Comparison of ENCODE assay signal across 9 cellular contexts in the genomic region with DNA sequence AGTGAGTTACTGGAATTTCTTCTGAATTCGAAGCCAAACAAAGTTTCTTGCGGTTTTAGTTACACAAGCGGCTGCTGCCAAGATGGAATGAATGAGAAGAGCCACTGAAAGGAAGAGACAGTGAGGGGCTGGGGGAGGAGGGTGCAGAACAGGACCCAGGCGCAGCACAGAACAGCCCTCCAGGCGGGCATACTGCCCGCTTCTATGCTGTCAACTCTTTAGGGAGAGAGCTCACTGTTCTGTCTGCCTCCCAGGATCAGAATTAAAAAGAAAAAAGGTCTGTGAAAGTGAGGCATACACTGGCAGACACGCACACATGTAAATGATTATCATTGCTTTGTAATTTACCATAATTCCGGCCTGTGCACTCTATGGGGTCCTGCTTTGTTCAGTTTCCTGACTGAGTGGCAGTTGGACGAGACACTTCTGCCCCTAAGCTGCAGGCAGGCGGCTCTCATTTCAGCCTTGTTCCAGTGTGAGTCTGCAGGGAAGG.
A peak's percentile ranks its signal among the peaks of the same experiment; 100 is the strongest.
DNase-seq lines count a peak whose midpoint lies in the region; ATAC-seq and TF ChIP-seq lines count a peak whose summit lies in the region.
"Had no signal": no experiment of that assay in that cellular context is flagged by ENCODE, and none has a peak within 500 bp of the region (broad histone marks: within the 10 kb centered on the region; RNA-seq: fewer than 3 reads in every experiment).

No MANE protein-coding gene starts in this region.

- H3K4me2 ChIP-seq in mesenchymal stem cell (ENCODE audit: low read length, poor library complexity, severe bottlenecking), result peak overlapping the region; percentile 36

- H2AK5ac ChIP-seq in mesenchymal stem cell (ENCODE audit: low read length, severe bottlenecking), result no peak overlapping the region

- peaks cover 0 to 18% (median 11%) of the 10 kb centered on the region in 9 donors for H3K9me3 Mint-ChIP-seq in naive thymus-derived CD8-positive, alpha-beta T cell

- intact Hi-C loops in Right ventricle myocardium inferior (cut with DNase I) (loop anchor here (10.0 kb wide), 1 partner anchor 490 kb away; no protein-coding TSS in a partner anchor), cardiac septum (cut with DNase I) (loop anchor here (5.0 to 10.0 kb wide), 4 partner anchors 122 to 490 kb away; no protein-coding TSS in a partner anchor)

- no peak overlapping the region for H2BK5ac ChIP-seq in mesenchymal stem cell (ENCODE audit: low read depth, low read length, poor library complexity, severe bottlenecking)

- H2BK15ac ChIP-seq in mesenchymal stem cell (ENCODE audit: low read depth, poor library complexity, severe bottlenecking), result no peak overlapping the region

- H4K8ac ChIP-seq in mesenchymal stem cell (ENCODE audit: low read length), result peak overlapping the region; percentile 82

- H3K4me1 Mint-ChIP-seq in naive thymus-derived CD8-positive, alpha-beta T cell, result peaks cover 4 to 12% (median 6%) of the 10 kb centered on the region in 4 donors

- TF ChIP-seq CTCF in astrocyte of the cerebellum (IDR thresholded peaks at IDR 0.05; ENCODE audit: low read depth, low read length, missing control alignments), result no peak

- H3K4me1 ChIP-seq in mesenchymal stem cell (ENCODE audit: control insufficient read depth, insufficient read depth, low read depth, low read length), result peaks cover 18% of the 10 kb centered on the region

- POLR2A ChIA-PET in naive thymus-derived CD8-positive, alpha-beta T cell (lab: Charles Lee), result no interaction called here

- in situ Hi-C loops in astrocyte of the cerebellum (cut with HindIII; ENCODE audit: low sequenced_read_pairs), result loop anchor here (5.0 kb wide), 1 partner anchor 217 kb away; no protein-coding TSS in a partner anchor

- ATAC-seq in Right ventricle myocardium inferior, result peak; percentile 14
- no peak for ATAC-seq in naive thymus-derived CD8-positive, alpha-beta T cell

- WGBS in mesenchymal stem cell, result 80% methylated on average over 10 of the region's 10 CpGs

- H3K27ac ChIP-seq in mesenchymal stem cell (ENCODE audit: low read length, poor library complexity, severe bottlenecking), result peak overlapping the region; percentile 80
- H3K27ac ChIP-seq: C4-2B had no signal

- no peaks in the 10 kb centered on the region for H3K27me3 ChIP-seq in mesenchymal stem cell (ENCODE audit: control insufficient read depth in 1 of 2, insufficient read depth in 1 of 2, low read length in 2 of 2)

- H3K27ac Mint-ChIP-seq in naive thymus-derived CD8-positive, alpha-beta T cell, result peak overlapping the region in 2 of 10 donors; percentile 27 to 56

- DNase-seq in Right ventricle myocardium inferior (ENCODE audit: missing footprints) (no peak), cardiac septum (ENCODE audit: low spot score) (no peak), astrocyte of the cerebellum (ENCODE audit: low read depth) (peak; percentile 91), mesenchymal stem cell (peak; percentile 65), RPMI8226 (no peak)
- no peak for DNase-seq in naive thymus-derived CD8-positive, alpha-beta T cell
- no peak for DNase-seq in activated T-cell treated with anti-CD3 and anti-CD28 coated beads, Interleukin-2, amount 50 U/mL, for 48 hours
- DNase-seq in activated naive CD4-positive, alpha-beta T cell (lab: John Stamatoyannopoulos, UW), result no peak

- peak overlapping the region; percentile 90 for H4K91ac ChIP-seq in mesenchymal stem cell (ENCODE audit: low read length)

- peaks cover 0 to 12% (median 0%) of the 10 kb centered on the region in 3 donors for H3K36me3 Mint-ChIP-seq in naive thymus-derived CD8-positive, alpha-beta T cell

- H3K36me3 ChIP-seq in mesenchymal stem cell (ENCODE audit: control insufficient read depth in 1 of 2, insufficient read depth in 2 of 2, low read depth in 1 of 2, low read length in 2 of 2), result no peaks in the 10 kb centered on the region

- H3K27me3 Mint-ChIP-seq in naive thymus-derived CD8-positive, alpha-beta T cell, result peaks cover 0 to 21% (median 12%) of the 10 kb centered on the region in 5 donors

- H2AFZ ChIP-seq in mesenchymal stem cell (ENCODE audit: low read depth, low read length), result no peak overlapping the region

- no peaks in the 10 kb centered on the region for H3K9me3 ChIP-seq in mesenchymal stem cell (ENCODE audit: control insufficient read depth, low read length)

- no peak overlapping the region for H3K4me3 Mint-ChIP-seq in naive thymus-derived CD8-positive, alpha-beta T cell

- H3K23ac ChIP-seq in mesenchymal stem cell (ENCODE audit: low read length in 2 of 2), result no peak overlapping the region

- H3K4ac ChIP-seq in mesenchymal stem cell (ENCODE audit: low read depth in 1 of 2, low read length in 2 of 2), result peak overlapping the region in 1 of 2 experiments; percentile 71

- no peaks in the 10 kb centered on the region for H3K79me1 ChIP-seq in mesenchymal stem cell (replicated peaks; ENCODE audit: low read length, poor library complexity, severe bottlenecking)

- H2BK120ac ChIP-seq in mesenchymal stem cell (ENCODE audit: low read depth, low read length), result peak overlapping the region; percentile 82

- H2BK12ac ChIP-seq in mesenchymal stem cell (ENCODE audit: low read length in 2 of 2), result peak overlapping the region; percentile 51 to 88

- H3K18ac ChIP-seq in mesenchymal stem cell (ENCODE audit: low read depth in 1 of 2, low read length in 2 of 2), result peak overlapping the region; percentile 67 to 88

- H3K9ac ChIP-seq in mesenchymal stem cell (ENCODE audit: low read length), result peak overlapping the region; percentile 81

- peak overlapping the region in 1 of 2 experiments; percentile 55 for H3K14ac ChIP-seq in mesenchymal stem cell (ENCODE audit: low read length in 2 of 2)

- H3K4me3 ChIP-seq in astrocyte of the cerebellum (ENCODE audit: low read depth, low read length) (peak overlapping the region; percentile 2), mesenchymal stem cell (ENCODE audit: insufficient read depth in 1 of 2, low read depth in 1 of 2, low read length in 2 of 2) (peak overlapping the region in 1 of 2 experiments; percentile 52)

Comparison
In these comparisons a context has a peak if more than half of its experiments do, and no peak if none do; other contexts are left out.
1. DNase-seq: peak in astrocyte of the cerebellum (single experiment) and mesenchymal stem cell (single experiment); none in Right ventricle myocardium inferior (single experiment), cardiac septum (single experiment), naive thymus-derived CD8-positive, alpha-beta T cell (0 of 10), RPMI8226 (single experiment), activated T-cell treated with anti-CD3 and anti-CD28 coated beads, Interleukin-2, amount 50 U/mL, for 48 hours (0 of 2) and activated naive CD4-positive, alpha-beta T cell (0 of 4).